ENCODE assay signal across 26 cellular contexts in genomic region chr4:95979961-95980876, GRCh38.
"Had no signal": no experiment of that assay in that cellular context is flagged by ENCODE, and none has a peak within 500 bp of the region (broad histone marks: within the 10 kb centered on the region; RNA-seq: fewer than 3 reads in every experiment).

No MANE protein-coding gene starts in this region.

- H3K4me1 Mint-ChIP-seq: activated naive CD8-positive, alpha-beta T cell treated with anti-CD3 and anti-CD28 coated beads for 36 hours; activated T-helper 17 cell treated with anti-CD3 and anti-CD28 coated beads, Interleukin-2, amount 50 U/mL, for 72 hours; endodermal cell; naive B cell had no signal

- H3K27ac ChIP-seq: breast epithelium, coronary artery, esophagus squamous epithelium, gastrocnemius medialis, lower lobe of right lung, neural progenitor cell, suprapubic skin, tibial nerve, uterus, VCaP had no signal

- H3K9me3 ChIP-seq: gastrocnemius medialis, lower lobe of right lung, uterus had no signal

- H3K4me1 ChIP-seq: breast epithelium, esophagus squamous epithelium, gastrocnemius medialis, lower lobe of right lung, neural progenitor cell, suprapubic skin, tibial nerve, uterus had no signal

- H3K4me3 ChIP-seq: breast epithelium, coronary artery, esophagus squamous epithelium, gastrocnemius medialis, lower lobe of right lung, neural progenitor cell, suprapubic skin, tibial nerve, uterus had no signal

- ATAC-seq: activated CD8-positive, alpha-beta T cell treated with anti-CD3 and anti-CD28 coated beads, Interleukin-2, amount 10 ng/mL, durations not matched to agents 7 days and 5 days; activated T-helper 17 cell treated with anti-CD3 and anti-CD28 coated beads, Interleukin-2, amount 50 U/mL, for 72 hours; gastrocnemius medialis; left colon; stimulated activated naive CD8-positive, alpha-beta T cell treated with anti-CD3 and anti-CD28 coated beads, Interleukin-15, amount 100 ng/mL, for 72 hours had no signal

- H3K36me3 Mint-ChIP-seq: activated naive CD8-positive, alpha-beta T cell treated with anti-CD3 and anti-CD28 coated beads for 36 hours; naive B cell; neural progenitor cell had no signal

- H3K27me3 Mint-ChIP-seq: activated CD4-positive, alpha-beta T cell treated with anti-CD3 and anti-CD28 coated beads, Interleukin-2, amount 10 ng/mL, durations not matched to agents 7 days and 5 days; activated naive CD8-positive, alpha-beta T cell treated with anti-CD3 and anti-CD28 coated beads for 36 hours; activated T-cell treated with anti-CD3 and anti-CD28 coated beads, Interleukin-2, amount 50 U/mL, for 24 hours; activated T-helper 17 cell treated with anti-CD3 and anti-CD28 coated beads, Interleukin-2, amount 50 U/mL, for 72 hours; naive B cell; progenitor cell of endocrine pancreas; stimulated activated naive CD8-positive, alpha-beta T cell treated with anti-CD3 and anti-CD28 coated beads, Interleukin-15, amount 100 ng/mL, for 72 hours had no signal

- H3K36me3 ChIP-seq: breast epithelium, esophagus squamous epithelium, gastrocnemius medialis, lower lobe of right lung, neural progenitor cell, suprapubic skin, tibial nerve, uterus had no signal

- H3K27me3 ChIP-seq: breast epithelium, esophagus squamous epithelium, gastrocnemius medialis, neural progenitor cell, suprapubic skin, tibial nerve, uterus had no signal

- H3K27ac Mint-ChIP-seq: activated CD4-positive, alpha-beta T cell treated with anti-CD3 and anti-CD28 coated beads, Interleukin-2, amount 10 ng/mL, durations not matched to agents 7 days and 5 days; activated CD8-positive, alpha-beta T cell treated with anti-CD3 and anti-CD28 coated beads, Interleukin-2, amount 10 ng/mL, durations not matched to agents 7 days and 5 days; activated naive CD8-positive, alpha-beta T cell treated with anti-CD3 and anti-CD28 coated beads for 36 hours; activated T-cell treated with anti-CD3 and anti-CD28 coated beads, Interleukin-2, amount 50 U/mL, for 24 hours; activated T-helper 17 cell treated with anti-CD3 and anti-CD28 coated beads, Interleukin-2, amount 50 U/mL, for 72 hours; endodermal cell; naive B cell; neural progenitor cell; progenitor cell of endocrine pancreas; stimulated activated naive CD8-positive, alpha-beta T cell treated with anti-CD3 and anti-CD28 coated beads, Interleukin-15, amount 100 ng/mL, for 72 hours had no signal

- DNase-seq: activated CD4-positive, alpha-beta T cell treated with anti-CD3 and anti-CD28 coated beads, Interleukin-2, amount 10 ng/mL, durations not matched to agents 7 days and 5 days; activated CD4-positive, CD25-positive, alpha-beta regulatory T cell treated with anti-CD3 and anti-CD28 coated beads, Interleukin-2, amount 50 U/mL, for 72 hours; activated CD8-positive, alpha-beta T cell treated with anti-CD3 and anti-CD28 coated beads, Interleukin-2, amount 10 ng/mL, durations not matched to agents 7 days and 5 days; activated naive CD8-positive, alpha-beta T cell treated with anti-CD3 and anti-CD28 coated beads for 36 hours; activated T-cell treated with anti-CD3 and anti-CD28 coated beads, Interleukin-2, amount 50 U/mL, for 24 hours; endodermal cell; esophagus squamous epithelium; gastrocnemius medialis; head of caudate nucleus; islet precursor cell; left colon; naive B cell; retina; stimulated activated CD4-positive, alpha-beta T cell treated with anti-CD3 and anti-CD28 coated beads, Interleukin-12 subunit alpha, Interleukin-12 subunit beta, amount 100 ng/mL, for 4 hours; stimulated activated CD4-positive, alpha-beta T cell treated with anti-CD3 and anti-CD28 coated beads, Interleukin-4, amount 100 ng/mL, for 4 hours; stimulated activated naive CD8-positive, alpha-beta T cell treated with anti-CD3 and anti-CD28 coated beads, Interleukin-15, amount 100 ng/mL, for 72 hours; uterus had no signal

- H3K4me3 Mint-ChIP-seq: activated CD4-positive, alpha-beta T cell treated with anti-CD3 and anti-CD28 coated beads, Interleukin-2, amount 10 ng/mL, durations not matched to agents 7 days and 5 days; activated CD8-positive, alpha-beta T cell treated with anti-CD3 and anti-CD28 coated beads, Interleukin-2, amount 10 ng/mL, durations not matched to agents 7 days and 5 days; activated naive CD8-positive, alpha-beta T cell treated with anti-CD3 and anti-CD28 coated beads for 36 hours; activated T-cell treated with anti-CD3 and anti-CD28 coated beads, Interleukin-2, amount 50 U/mL, for 24 hours; activated T-helper 17 cell treated with anti-CD3 and anti-CD28 coated beads, Interleukin-2, amount 50 U/mL, for 72 hours; endodermal cell; naive B cell; neural progenitor cell; stimulated activated naive CD8-positive, alpha-beta T cell treated with anti-CD3 and anti-CD28 coated beads, Interleukin-15, amount 100 ng/mL, for 72 hours had no signal
